In genomic region chr22:28917747-28918543, GRCh38 we compare ENCODE assay signal across 1 cellular context.
TF ChIP-seq lines count a peak whose summit lies in the region.

No MANE protein-coding gene starts in this region.

TF ChIP-seq in HepG2, 621 proteins besides CTCF, POLR2A, EP300 and RAD21 (continued from another document):
- TF ChIP-seq PAXIP1 (CRISPR knock-in tag; conservative IDR thresholded peaks at IDR 0.05) (peak; percentile 86), HDAC2 (CRISPR knock-in tag; IDR thresholded peaks at IDR 0.05) (peak; percentile 79), THAP11 (CRISPR knock-in tag; IDR thresholded peaks at IDR 0.05) (peak; percentile 36; the same call in 1 of the 2 replicates), ISL2 (CRISPR knock-in tag; IDR thresholded peaks at IDR 0.05) (peak; percentile 78), SKI (IDR thresholded peaks at IDR 0.05; ENCODE audit: partially characterized antibody) (peak; percentile 27), JUND (CRISPR knock-in tag; IDR thresholded peaks at IDR 0.05) (0 out of 2 replicates have a peak, but pooled peaks have one; percentile 33), ZNF687 (CRISPR knock-in tag; IDR thresholded peaks at IDR 0.05) (peak; percentile 93), UBTF (CRISPR knock-in tag; IDR thresholded peaks at IDR 0.05) (0 out of 2 replicates have a peak, but pooled peaks have one; percentile 31), BRD4 (CRISPR knock-in tag; IDR thresholded peaks at IDR 0.05) (0 out of 2 replicates have a peak, but pooled peaks have one; percentile 59), ZNF891 (CRISPR knock-in tag; IDR thresholded peaks at IDR 0.05) (0 out of 2 replicates have a peak, but pooled peaks have one; percentile 44), ZNF354B (CRISPR knock-in tag; IDR thresholded peaks at IDR 0.05) (no peak), TSC22D2 (CRISPR knock-in tag; IDR thresholded peaks at IDR 0.05; ENCODE audit: borderline replicate concordance) (peak; percentile 65; the same call in 1 of the 2 replicates), HDAC1 (CRISPR knock-in tag; IDR thresholded peaks at IDR 0.05) (peak; percentile 75), SKIL (CRISPR knock-in tag; IDR thresholded peaks at IDR 0.05; ENCODE audit: borderline replicate concordance) (peak; percentile 45; the same call in 1 of the 2 replicates), ZMYM3 (CRISPR knock-in tag; IDR thresholded peaks at IDR 0.05) (peak; percentile 91), ZNF143 (CRISPR knock-in tag; IDR thresholded peaks at IDR 0.05) (no peak), ARID2 (CRISPR knock-in tag; IDR thresholded peaks at IDR 0.05; ENCODE audit: borderline replicate concordance) (no peak), ATAD3A (CRISPR knock-in tag; IDR thresholded peaks at IDR 0.05) (no peak), NRL (CRISPR knock-in tag; IDR thresholded peaks at IDR 0.05; ENCODE audit: borderline replicate concordance) (peak; percentile 53; the same call in 1 of the 2 replicates), KAT8 (CRISPR knock-in tag; IDR thresholded peaks at IDR 0.05) (peak; percentile 68), MED8 (CRISPR knock-in tag; IDR thresholded peaks at IDR 0.05; ENCODE audit: insufficient replicate concordance) (peak; percentile 82), PPARG (CRISPR knock-in tag; conservative IDR thresholded peaks at IDR 0.05) (peak; percentile 80), ZNF574 (CRISPR knock-in tag; IDR thresholded peaks at IDR 0.05) (peak; percentile 40; the same call in 1 of the 2 replicates), ZNF564 (CRISPR knock-in tag; IDR thresholded peaks at IDR 0.05) (no peak), NFE2L1 (CRISPR knock-in tag; IDR thresholded peaks at IDR 0.05; ENCODE audit: borderline replicate concordance) (no peak), SIN3B (IDR thresholded peaks at IDR 0.05; ENCODE audit: low read length) (no peak)
